8 cellular contexts compared by ENCODE assay signal in genomic region chr14:77133718-77134338, GRCh38. TPM values are rescaled to one million over a fixed set of nuclear protein-coding genes. Genes with fewer than 3 reads are reported as not detected.
DNase-seq lines count a peak whose midpoint lies in the region; ATAC-seq and TF ChIP-seq lines count a peak whose summit lies in the region.

No MANE protein-coding gene starts in this region.

- peak; percentile 67 for ATAC-seq in GM18907 (IDR thresholded peaks at IDR 0.05; ENCODE audit: unreplicated experiment)

- H3K4me3 ChIP-seq in fibroblast of the aortic adventitia (ENCODE audit: low read depth, low read length) = no peak overlapping the region
- H3K4me3 ChIP-seq in retinal pigment epithelial cell (ENCODE audit: low read length) = no peak overlapping the region

- DNase-seq in KG1 (lab: John Stamatoyannopoulos, UW) (peak; percentile 5), fibroblast of the aortic adventitia (ENCODE audit: low read depth) (peak; percentile 62), retinal pigment epithelial cell (ENCODE audit: low read depth) (peak; percentile 31), SKM-1 treated with dmso at 0.1 percent for 144 hours (lab: John Stamatoyannopoulos, UW; ENCODE audit: unreplicated experiment) (no peak), NCI-H524 (lab: John Stamatoyannopoulos, UW) (no peak), DMS153 treated with DMSO at 0.1 percent for 48 hours (lab: John Stamatoyannopoulos, UW; ENCODE audit: unreplicated experiment) (no peak)
- DNase-seq in activated CD8-positive, alpha-beta memory T cell treated with anti-CD3 and anti-CD28 coated beads, Interleukin-2, amount 50 U/mL, for 4 hours = peak; percentile 45

- TF ChIP-seq CTCF in fibroblast of the aortic adventitia (IDR thresholded peaks at IDR 0.05; ENCODE audit: insufficient read depth, low read length) (no peak), retinal pigment epithelial cell (conservative IDR thresholded peaks at IDR 0.05; ENCODE audit: low read depth, low read length) (no peak)

RNA-seq across cellular contexts. Expression of gene ZDHHC22, which starts 7.8 kb away (rescaled TPM):
- total RNA-seq in fibroblast of the aortic adventitia (ENCODE audit: low replicate concordance) = not detected in 2 replicates

RNA-seq across cellular contexts. Expression of gene CIPC, which starts 35.8 kb away (rescaled TPM):
- total RNA-seq in fibroblast of the aortic adventitia (ENCODE audit: low replicate concordance) = 5.2 and 13.9 TPM in 2 replicates

RNA-seq across cellular contexts. Expression of gene TMEM63C, which starts 47.8 kb away (rescaled TPM):
- total RNA-seq in fibroblast of the aortic adventitia (ENCODE audit: low replicate concordance) = 1.9 TPM in 1 of 2 replicates, not detected in the other

Comparison
In these comparisons a context has a peak if more than half of its experiments do, and no peak if none do; other contexts are left out.
1. DNase-seq: peak in KG1 (single experiment), activated CD8-positive, alpha-beta memory T cell treated with anti-CD3 and anti-CD28 coated beads, Interleukin-2, amount 50 U/mL, for 4 hours (single experiment), fibroblast of the aortic adventitia (single experiment) and retinal pigment epithelial cell (single experiment); none in SKM-1 treated with dmso at 0.1 percent for 144 hours (single experiment), NCI-H524 (0 of 2) and DMS153 treated with DMSO at 0.1 percent for 48 hours (single experiment).